17 cellular contexts compared by ENCODE assay signal in the genomic region with DNA sequence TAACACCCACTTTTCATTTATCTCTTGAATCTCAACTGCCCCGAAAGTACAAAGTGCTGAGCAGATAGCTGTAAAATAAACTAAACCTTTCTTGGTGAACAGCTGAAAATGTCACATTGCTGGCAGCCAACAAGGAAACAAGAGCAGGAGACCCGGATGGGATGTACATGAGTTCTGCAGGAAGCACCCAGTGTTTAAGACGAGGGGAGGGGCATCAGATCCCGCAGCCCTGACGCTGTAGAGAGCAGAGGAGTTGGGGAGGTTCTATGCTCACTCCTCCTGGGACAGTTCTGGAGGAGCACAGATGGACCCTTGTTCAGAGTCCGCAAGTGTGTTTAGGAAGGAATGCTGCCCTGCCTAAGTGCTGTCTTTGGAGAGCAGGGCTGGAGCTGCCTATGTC. TPM values are rescaled to one million over a fixed set of nuclear protein-coding genes. Genes with fewer than 3 reads are reported as not detected.
"Had no signal": no experiment of that assay in that cellular context is flagged by ENCODE, and none has a peak within 500 bp of the region (broad histone marks: within the 10 kb centered on the region; RNA-seq: fewer than 3 reads in every experiment).

No MANE protein-coding gene starts in this region.

- H3K9me3 ChIP-seq: left lung, right lobe of liver, transverse colon had no signal

- H3K27me3 ChIP-seq: left lung, right lobe of liver, transverse colon had no signal

- H3K4me3 ChIP-seq: left lung, right lobe of liver, transverse colon had no signal

- H3K27ac ChIP-seq: right lobe of liver had no signal

- H3K4me1 ChIP-seq: right lobe of liver had no signal

- DNase-seq: activated CD4-positive, alpha-beta T cell treated with anti-CD3 and anti-CD28 coated beads, Interleukin-2, amount 10 ng/mL, durations not matched to agents 24 days and 14 days; activated CD4-positive, CD25-positive, alpha-beta regulatory T cell; activated CD8-positive, alpha-beta memory T cell treated with anti-CD3 and anti-CD28 coated beads, Interleukin-2, amount 50 U/mL, for 4 hours; activated CD8-positive, alpha-beta T cell treated with anti-CD3 and anti-CD28 coated beads, Interleukin-2, amount 10 ng/mL, durations not matched to agents 7 days and 5 days; activated naive CD8-positive, alpha-beta T cell treated with anti-CD3 and anti-CD28 coated beads for 36 hours; activated T-cell treated with anti-CD3 and anti-CD28 coated beads, Interleukin-2, amount 50 U/mL, for 48 hours; amygdala; erythroblast; hippocampal formation; left lung; naive thymus-derived CD8-positive, alpha-beta T cell; occipital lobe; right lobe of liver; transverse colon had no signal

- ATAC-seq: activated CD8-positive, alpha-beta T cell treated with anti-CD3 and anti-CD28 coated beads, Interleukin-2, amount 10 ng/mL, durations not matched to agents 7 days and 5 days; left lung; naive thymus-derived CD8-positive, alpha-beta T cell; right lobe of liver; stimulated activated memory B cell treated with anti-CD40 and anti-IgM and Interleukin-4, amounts not matched to agents 10 μg/mL and 1 μg/mL and 100 μg/mL, for 72 hours had no signal

RNA-seq across cellular contexts. Expression of a gene that starts 32.0 kb away (rescaled TPM):
- total RNA-seq: activated CD4-positive, alpha-beta T cell treated with anti-CD3 and anti-CD28 coated beads, Interleukin-2, amount 10 ng/mL, durations not matched to agents 24 days and 14 days; activated CD8-positive, alpha-beta T cell treated with anti-CD3 and anti-CD28 coated beads, Interleukin-2, amount 10 ng/mL, durations not matched to agents 7 days and 5 days; activated naive CD8-positive, alpha-beta T cell treated with anti-CD3 and anti-CD28 coated beads for 36 hours; dermis microvascular lymphatic vessel endothelial cell; left lung; mucosa of gallbladder; naive thymus-derived CD8-positive, alpha-beta T cell; right lobe of liver; transverse colon had no signal
- polyA plus RNA-seq: naive thymus-derived CD8-positive, alpha-beta T cell had no signal
